13 cellular contexts compared by ENCODE assay signal in the genomic region with DNA sequence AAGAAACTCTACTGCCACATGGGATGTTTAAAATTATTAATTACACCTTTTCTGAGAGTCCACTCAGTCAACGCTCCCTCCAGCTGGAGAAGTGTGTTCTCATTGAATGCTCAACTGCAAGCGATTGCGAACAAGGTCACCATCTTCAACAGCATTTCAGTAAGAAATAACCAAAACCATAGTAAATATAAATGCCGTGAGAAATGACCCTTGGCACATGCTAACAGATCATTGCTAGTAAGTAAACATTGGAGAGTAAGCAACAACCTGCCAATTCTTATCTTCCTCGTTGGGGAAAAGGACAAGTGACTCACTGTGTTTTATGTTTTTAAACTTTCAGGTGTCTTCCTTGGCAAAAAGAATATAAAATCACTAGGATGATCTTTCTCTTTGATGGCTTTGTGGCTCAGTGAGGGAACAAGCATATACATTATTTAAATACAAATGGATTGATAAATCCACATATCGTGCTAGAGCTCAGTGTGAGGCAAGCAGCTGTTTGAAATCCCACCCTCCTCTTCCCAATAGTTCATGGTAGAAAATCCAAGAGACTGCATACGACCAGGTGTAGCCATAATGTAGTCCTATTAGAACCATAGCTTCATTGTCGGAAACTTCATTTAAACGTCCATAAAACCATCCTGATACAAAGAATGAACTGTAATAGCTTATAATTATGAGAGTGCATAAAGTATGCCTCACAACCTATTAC.
A peak's percentile ranks its signal among the peaks of the same experiment; 100 is the strongest.
DNase-seq lines count a peak whose midpoint lies in the region; ATAC-seq, FAIRE-seq and TF ChIP-seq lines count a peak whose summit lies in the region.
"Had no signal": no experiment of that assay in that cellular context is flagged by ENCODE, and none has a peak within 500 bp of the region (broad histone marks: within the 10 kb centered on the region; RNA-seq: fewer than 3 reads in every experiment).

No MANE protein-coding gene starts in this region.

- H3F3A ChIP-seq in neural cell (ENCODE audit: insufficient read depth, low read length, poor library complexity, severe bottlenecking), result no peaks in the 10 kb centered on the region

- no peaks in the 10 kb centered on the region for H3K9me2 ChIP-seq in neural cell (ENCODE audit: insufficient read depth, low read length)

- no peak for TF ChIP-seq RAD21 in neural cell (conservative IDR thresholded peaks at IDR 0.05)

- TF ChIP-seq EP300 in neural cell (conservative IDR thresholded peaks at IDR 0.05; ENCODE audit: poor library complexity, severe bottlenecking), result no peak

- intact Hi-C loops in body of pancreas (cut with DNase I), result no loop called here
- intact Hi-C loops in kidney (cut with DNase I), result no loop called here

- H3K27ac ChIP-seq in body of pancreas (peak overlapping the region in 3 of 4 donors; percentile 1 to 7 (median 6)), neural cell (ENCODE audit: low read length) (no peak overlapping the region), kidney (ENCODE audit: low read depth in 2 of 2, low read length in 2 of 2) (no peak overlapping the region)
- H3K27ac ChIP-seq: 22Rv1 had no signal

- TF ChIP-seq POLR2A in body of pancreas (IDR thresholded peaks at IDR 0.05), result no peak

- H3K9ac ChIP-seq in neural cell (ENCODE audit: low read length), result no peak overlapping the region
- H3K9ac ChIP-seq in kidney (ENCODE audit: low read length in 2 of 2), result no peak overlapping the region

- H3K9me3 ChIP-seq in body of pancreas (no peaks in the 10 kb centered on the region), neural cell (ENCODE audit: low read length) (no peaks in the 10 kb centered on the region), kidney (ENCODE audit: control insufficient read depth in 1 of 2, low read length in 2 of 2) (no peaks in the 10 kb centered on the region)
- H3K9me3 ChIP-seq: HAP-1 had no signal

- H3K4me3 ChIP-seq in body of pancreas, result no peak overlapping the region
- H3K4me3 ChIP-seq in neural cell (ENCODE audit: low read length), result peak overlapping the region; percentile 14
- H3K4me3 ChIP-seq in kidney (ENCODE audit: low read length in 2 of 2), result no peak overlapping the region
- H3K4me3 ChIP-seq: HAP-1 had no signal

- no peaks in the 10 kb centered on the region for H3K79me2 ChIP-seq in neural cell (replicated peaks; ENCODE audit: insufficient read depth, low read length)

- WGBS in body of pancreas, 2 donors, result 22 to 26% methylated on average over 9 of the region's 9 CpGs

- no peak overlapping the region for H2AFZ ChIP-seq in neural cell (ENCODE audit: low read depth, low read length)

- peak overlapping the region; percentile 4 for H3K4me2 ChIP-seq in neural cell (ENCODE audit: low read length)

- H3K4me1 ChIP-seq in body of pancreas, result peaks cover 14% of the 10 kb centered on the region
- H3K4me1 ChIP-seq in kidney (ENCODE audit: control insufficient read depth in 1 of 2, insufficient read depth in 1 of 2, low read depth in 1 of 2, low read length in 2 of 2), result no peaks in the 10 kb centered on the region
- H3K4me1 ChIP-seq: HAP-1 had no signal

- no peaks in the 10 kb centered on the region for H3K27me3 ChIP-seq in body of pancreas
- no peaks in the 10 kb centered on the region for H3K27me3 ChIP-seq in neural cell (ENCODE audit: insufficient read depth, low read depth, low read length)

- H3K36me3 ChIP-seq in body of pancreas (replicated peaks in 1 of 2; ENCODE audit: insufficient read depth in 1 of 2, low read depth in 2 of 2), result no peaks in the 10 kb centered on the region
- no peaks in the 10 kb centered on the region for H3K36me3 ChIP-seq in neural cell (ENCODE audit: insufficient read depth, low read length)
- H3K36me3 ChIP-seq in kidney (ENCODE audit: control insufficient read depth in 1 of 2, insufficient read depth in 2 of 2, low read length in 2 of 2), result no peaks in the 10 kb centered on the region
- H3K36me3 ChIP-seq: HAP-1 had no signal

- no peak for TF ChIP-seq CTCF in body of pancreas (IDR thresholded peaks at IDR 0.05)
- no peak for TF ChIP-seq CTCF in neural cell (IDR thresholded peaks at IDR 0.05; ENCODE audit: poor library complexity, severe bottlenecking)
- no peak for TF ChIP-seq CTCF in kidney (IDR thresholded peaks at IDR 0.05; ENCODE audit: borderline replicate concordance, extremely low read depth, insufficient read depth)

- DNase-seq in NCI-H1105 treated with DMSO at 0.1 percent for 48 hours (lab: John Stamatoyannopoulos, UW), result peak; percentile 1
- no peak for DNase-seq in NCI-H1105 (lab: John Stamatoyannopoulos, UW)
- DNase-seq in NCI-H774 (lab: John Stamatoyannopoulos, UW), result peak; percentile 24
- peak; percentile 10 to 54 (median 34) for DNase-seq in body of pancreas
- no peak for DNase-seq in MV-4-11 (lab: John Stamatoyannopoulos, UW)
- no peak for DNase-seq in kidney
- DNase-seq: DMS153, IMR-90, NCI-H526 had no signal

- no peak for FAIRE-seq in kidney (lab: Jason Lieb, UNC)

- H4K20me1 ChIP-seq in neural cell (ENCODE audit: insufficient read depth), result no peaks in the 10 kb centered on the region

- ATAC-seq in body of pancreas (peak; percentile 86), GM19452 (IDR thresholded peaks at IDR 0.05; ENCODE audit: unreplicated experiment) (no peak)

TF ChIP-seq in neural cell, 6 proteins besides CTCF, POLR2A, EP300 and RAD21:
- TF ChIP-seq SMC3 (conservative IDR thresholded peaks at IDR 0.05; ENCODE audit: poor library complexity), result no peak

Comparison
In these comparisons a context has a peak if more than half of its experiments do, and no peak if none do; other contexts are left out.
1. DNase-seq: peak in NCI-H1105 treated with DMSO at 0.1 percent for 48 hours (single experiment), NCI-H774 (single experiment) and body of pancreas (4 of 4); none in NCI-H1105 (single experiment), MV-4-11 (single experiment) and kidney (single experiment).
2. H3K27ac ChIP-seq: peak in body of pancreas (3 of 4); none in neural cell (single experiment) and kidney (0 of 2).